In genomic region chr1:169309178-169310166, GRCh38 we compare ENCODE assay signal across 8 cellular contexts. TPM values are rescaled to one million over a fixed set of nuclear protein-coding genes. Genes with fewer than 3 reads are reported as not detected.
DNase-seq lines count a peak whose midpoint lies in the region; ATAC-seq and TF ChIP-seq lines count a peak whose summit lies in the region.
"Had no signal": no experiment of that assay in that cellular context is flagged by ENCODE, and none has a peak within 500 bp of the region (broad histone marks: within the 10 kb centered on the region; RNA-seq: fewer than 3 reads in every experiment).

No MANE protein-coding gene starts in this region.

- TF ChIP-seq EP300 in neural cell (conservative IDR thresholded peaks at IDR 0.05; ENCODE audit: poor library complexity, severe bottlenecking) (no peak), suprapubic skin (IDR thresholded peaks at IDR 0.05) (no peak)

- no peaks in the 10 kb centered on the region for H3K27me3 ChIP-seq in neural cell (ENCODE audit: insufficient read depth, low read depth, low read length)
- no peaks in the 10 kb centered on the region for H3K27me3 ChIP-seq in smooth muscle cell (ENCODE audit: low read depth)
- H3K27me3 ChIP-seq in suprapubic skin: no peaks in the 10 kb centered on the region

- H2AFZ ChIP-seq in neural cell (ENCODE audit: low read depth, low read length): no peak overlapping the region
- H2AFZ ChIP-seq in smooth muscle cell (ENCODE audit: low read depth): no peak overlapping the region

- H3K4me1 ChIP-seq in smooth muscle cell (ENCODE audit: low read depth) (peaks cover 5% of the 10 kb centered on the region), suprapubic skin (no peaks in the 10 kb centered on the region)

- peak overlapping the region; percentile 23 for H3K27ac ChIP-seq in neural cell (ENCODE audit: low read length)
- H3K27ac ChIP-seq in smooth muscle cell (ENCODE audit: low read depth): no peak overlapping the region
- H3K27ac ChIP-seq in suprapubic skin: no peak overlapping the region

- no peaks in the 10 kb centered on the region for H3F3A ChIP-seq in neural cell (ENCODE audit: insufficient read depth, low read length, poor library complexity, severe bottlenecking)
- peaks cover 6% of the 10 kb centered on the region for H3F3A ChIP-seq in smooth muscle cell (ENCODE audit: low read depth)

- WGBS in smooth muscle cell (ENCODE audit: low lambda C conversion rate): 91% methylated on average over 7 of the region's 7 CpGs
- WGBS in suprapubic skin: 77% methylated on average over 7 of the region's 7 CpGs

- TF ChIP-seq CTCF in neural cell (IDR thresholded peaks at IDR 0.05; ENCODE audit: poor library complexity, severe bottlenecking): no peak
- TF ChIP-seq CTCF in smooth muscle cell (IDR thresholded peaks at IDR 0.05; ENCODE audit: borderline replicate concordance, insufficient read depth, poor library complexity, severe bottlenecking): no peak
- TF ChIP-seq CTCF in suprapubic skin (IDR thresholded peaks at IDR 0.05): no peak

- ATAC-seq in GM18868 (IDR thresholded peaks at IDR 0.05; ENCODE audit: unreplicated experiment) (peak; percentile 65), HG02588 (IDR thresholded peaks at IDR 0.05; ENCODE audit: unreplicated experiment) (peak; percentile 60)

- H3K4me2 ChIP-seq in neural cell (ENCODE audit: low read length) (no peak overlapping the region), smooth muscle cell (no peak overlapping the region)

- no peaks in the 10 kb centered on the region for H4K20me1 ChIP-seq in neural cell (ENCODE audit: insufficient read depth)
- H4K20me1 ChIP-seq in smooth muscle cell (ENCODE audit: low read depth): peaks cover 12% of the 10 kb centered on the region

- H3K9me2 ChIP-seq in neural cell (ENCODE audit: insufficient read depth, low read length): no peaks in the 10 kb centered on the region

- no peak for TF ChIP-seq RAD21 in neural cell (conservative IDR thresholded peaks at IDR 0.05)

- H3K9ac ChIP-seq in neural cell (ENCODE audit: low read length): no peak overlapping the region
- no peak overlapping the region for H3K9ac ChIP-seq in smooth muscle cell (ENCODE audit: low read depth)

- H3K4me3 ChIP-seq in neural cell (ENCODE audit: low read length) (no peak overlapping the region), smooth muscle cell (no peak overlapping the region), suprapubic skin (no peak overlapping the region)

- no peaks in the 10 kb centered on the region for H3K36me3 ChIP-seq in neural cell (ENCODE audit: insufficient read depth, low read length)
- no peaks in the 10 kb centered on the region for H3K36me3 ChIP-seq in smooth muscle cell (ENCODE audit: low read depth)
- no peaks in the 10 kb centered on the region for H3K36me3 ChIP-seq in suprapubic skin

- H3K79me2 ChIP-seq in neural cell (replicated peaks; ENCODE audit: insufficient read depth, low read length) (no peaks in the 10 kb centered on the region), smooth muscle cell (ENCODE audit: low read depth) (no peaks in the 10 kb centered on the region)

- TF ChIP-seq POLR2A in suprapubic skin (IDR thresholded peaks at IDR 0.05): no peak

- H3K9me3 ChIP-seq in neural cell (ENCODE audit: low read length) (no peaks in the 10 kb centered on the region), smooth muscle cell (replicated peaks; ENCODE audit: low read depth) (no peaks in the 10 kb centered on the region), suprapubic skin (no peaks in the 10 kb centered on the region)

- DNase-seq in OCI-M1 (lab: John Stamatoyannopoulos, UW) (peak; percentile 99), anterior cingulate cortex (lab: John Stamatoyannopoulos, UW) (no peak), smooth muscle cell (lab: John Stamatoyannopoulos, UW; ENCODE audit: unreplicated experiment) (no peak), suprapubic skin (ENCODE audit: low spot score in 2 of 2) (no peak)
- DNase-seq: stimulated activated CD4-positive, alpha-beta T cell treated with anti-CD3 and anti-CD28 coated beads, Interleukin-4, amount 100 ng/mL, for 4 hours had no signal

TF ChIP-seq in neural cell, 6 proteins besides CTCF, POLR2A, EP300 and RAD21:
- TF ChIP-seq SMC3 (conservative IDR thresholded peaks at IDR 0.05; ENCODE audit: poor library complexity) (no peak), POLR2AphosphoS5 (IDR thresholded peaks at IDR 0.05) (no peak), MXI1 (conservative IDR thresholded peaks at IDR 0.05; ENCODE audit: poor library complexity, severe bottlenecking) (no peak), REST (IDR thresholded peaks at IDR 0.05; ENCODE audit: borderline replicate concordance) (no peak), EZH2 (IDR thresholded peaks at IDR 0.05; ENCODE audit: borderline replicate concordance, insufficient read depth, low read length, poor library complexity, severe bottlenecking) (no peak), TAF1 (IDR thresholded peaks at IDR 0.05; ENCODE audit: low read depth) (no peak)

RNA-seq across cellular contexts. Expression of gene NME7, which starts 58.1 kb away (rescaled TPM):
- polyA plus RNA-seq in neural cell (41.6 and 42.4 TPM in 2 replicates), smooth muscle cell (77.0 and 77.8 TPM in 2 replicates)
- 56.1 and 60.1 TPM in 2 replicates for polyA minus RNA-seq in neural cell
- total RNA-seq in smooth muscle cell (26.5 and 29.0 TPM in 2 replicates), suprapubic skin (10 to 100 TPM in 3 of 4 donors, 1 to 10 TPM in 1; 9.5 to 13.9 (median 11.7) TPM)

RNA-seq across cellular contexts. Expression of gene BLZF1, which starts 58.5 kb away (rescaled TPM):
- polyA plus RNA-seq in neural cell: 19.9 and 22.0 TPM in 2 replicates
- 29.2 and 42.1 TPM in 2 replicates for polyA minus RNA-seq in neural cell
- total RNA-seq in smooth muscle cell: 43.7 and 55.9 TPM in 2 replicates
- 21.9 and 28.0 TPM in 2 replicates for polyA plus RNA-seq in smooth muscle cell
- total RNA-seq in suprapubic skin: 10 to 100 TPM; 16.3 to 26.5 (median 25.9) TPM
